Comparison of ENCODE assay signal across 27 cellular contexts in the genomic region with DNA sequence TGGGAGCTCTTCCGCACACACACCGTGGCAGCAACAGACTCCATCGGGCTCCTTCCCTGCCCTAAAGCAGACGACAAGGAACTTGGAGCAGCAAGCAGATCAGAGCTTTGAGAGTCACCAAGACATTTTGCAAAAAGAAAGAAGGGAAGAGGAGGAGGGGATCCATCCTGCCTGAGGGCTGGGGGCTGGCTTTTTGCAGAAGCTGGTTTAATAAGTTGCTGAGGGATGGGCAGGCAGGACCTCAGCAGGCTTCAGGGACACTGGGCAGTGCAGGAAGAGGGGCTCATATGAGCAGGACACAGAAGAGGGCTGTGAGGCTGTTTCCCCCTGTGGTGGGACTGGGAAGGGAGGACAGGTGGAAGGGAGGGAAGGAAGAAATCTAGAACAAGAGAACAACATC.
"Had no signal": no experiment of that assay in that cellular context is flagged by ENCODE, and none has a peak within 500 bp of the region (broad histone marks: within the 10 kb centered on the region; RNA-seq: fewer than 3 reads in every experiment).

No MANE protein-coding gene starts in this region.

- H3K27me3 ChIP-seq: ascending aorta, SJCRH30 had no signal

- H3K27ac ChIP-seq: ascending aorta, cardiac muscle cell had no signal

- H3K27me3 Mint-ChIP-seq: activated naive CD8-positive, alpha-beta T cell treated with anti-CD3 and anti-CD28 coated beads, Interleukin-2, amount 50 U/mL, for 24 hours had no signal

- H3K9me3 Mint-ChIP-seq: activated CD8-positive, alpha-beta T cell treated with anti-CD3 and anti-CD28 coated beads for 36 hours; activated naive CD4-positive, alpha-beta T cell treated with anti-CD3 and anti-CD28 coated beads, Interleukin-2, amount 50 U/mL, for 72 hours; activated naive CD8-positive, alpha-beta T cell treated with anti-CD3 and anti-CD28 coated beads, Interleukin-2, amount 50 U/mL, for 24 hours; activated T-cell treated with anti-CD3 and anti-CD28 coated beads, Interleukin-2, amount 50 U/mL, for 72 hours had no signal

- H3K36me3 Mint-ChIP-seq: activated naive CD4-positive, alpha-beta T cell treated with anti-CD3 and anti-CD28 coated beads, Interleukin-2, amount 50 U/mL, for 72 hours; brain had no signal

- H3K4me3 ChIP-seq: ascending aorta, cardiac muscle cell, K562, SJCRH30 had no signal

- H3K9me3 ChIP-seq: ascending aorta, SJCRH30 had no signal

- H3K4me1 ChIP-seq: ascending aorta had no signal

- ATAC-seq: activated CD4-positive, CD25-positive, alpha-beta regulatory T cell treated with anti-CD3 and anti-CD28 coated beads, Interleukin-2, amount 50 U/mL, for 24 hours; activated CD8-positive, alpha-beta T cell treated with anti-CD3 and anti-CD28 coated beads for 36 hours; activated naive CD4-positive, alpha-beta T cell treated with anti-CD3 and anti-CD28 coated beads, Interleukin-2, amount 50 U/mL, for 72 hours; activated naive CD8-positive, alpha-beta T cell treated with anti-CD3 and anti-CD28 coated beads, Interleukin-2, amount 50 U/mL, for 24 hours; activated T-cell treated with anti-CD3 and anti-CD28 coated beads, Interleukin-2, amount 50 U/mL, for 72 hours; K562; Panc1; SK-N-SH treated with all-trans-retinoic acid at 6 μM for 48 hours had no signal

- H3K4me3 Mint-ChIP-seq: activated CD8-positive, alpha-beta T cell treated with anti-CD3 and anti-CD28 coated beads for 36 hours; activated naive CD8-positive, alpha-beta T cell treated with anti-CD3 and anti-CD28 coated beads, Interleukin-2, amount 50 U/mL, for 24 hours; activated T-cell treated with anti-CD3 and anti-CD28 coated beads, Interleukin-2, amount 50 U/mL, for 72 hours; brain had no signal

- H3K4me1 Mint-ChIP-seq: activated naive CD8-positive, alpha-beta T cell treated with anti-CD3 and anti-CD28 coated beads, Interleukin-2, amount 50 U/mL, for 24 hours; brain had no signal

- DNase-seq: activated CD4-positive, alpha-beta T cell treated with anti-CD3 and anti-CD28 coated beads for 4 hours; activated CD8-positive, alpha-beta memory T cell treated with anti-CD3 and anti-CD28 coated beads, Interleukin-2, amount 50 U/mL, for 4 hours; activated CD8-positive, alpha-beta T cell treated with anti-CD3 and anti-CD28 coated beads for 36 hours; activated naive CD4-positive, alpha-beta T cell treated with Interleukin-2 at 50 U/mL for 16 hours; activated naive CD8-positive, alpha-beta T cell treated with anti-CD3 and anti-CD28 coated beads, Interleukin-2, amount 50 U/mL, for 24 hours; activated T-cell treated with anti-CD3 and anti-CD28 coated beads, Interleukin-2, amount 50 U/mL, for 72 hours; amniotic stem cell; Kasumi-1; NCI-H1930; NCI-H2171; NCI-H2227 treated with DMSO at 0.1 percent for 48 hours; NCI-H446 treated with DMSO at 0.1 percent for 48 hours; NCI-H524 treated with DMSO at 0.1 percent for 48 hours; NCI-H748 treated with DMSO at 0.1 percent for 48 hours; OCI-M1; Right ventricle myocardium superior; RPMI8226; SJCRH30; SW 1271 had no signal

- H3K36me3 ChIP-seq: ascending aorta, cardiac muscle cell, SJCRH30 had no signal

- H3K27ac Mint-ChIP-seq: activated CD8-positive, alpha-beta T cell treated with anti-CD3 and anti-CD28 coated beads for 36 hours; activated naive CD4-positive, alpha-beta T cell treated with anti-CD3 and anti-CD28 coated beads, Interleukin-2, amount 50 U/mL, for 72 hours; activated naive CD8-positive, alpha-beta T cell treated with anti-CD3 and anti-CD28 coated beads, Interleukin-2, amount 50 U/mL, for 24 hours; activated T-cell treated with anti-CD3 and anti-CD28 coated beads, Interleukin-2, amount 50 U/mL, for 72 hours had no signal
